In genomic region chr17:49028271-49028670, GRCh38 we compare ENCODE assay signal across 28 cellular contexts. TPM values are rescaled to one million over a fixed set of nuclear protein-coding genes. Genes with fewer than 3 reads are reported as not detected.
"Had no signal": no experiment of that assay in that cellular context is flagged by ENCODE, and none has a peak within 500 bp of the region (broad histone marks: within the 10 kb centered on the region; RNA-seq: fewer than 3 reads in every experiment).

No MANE protein-coding gene starts in this region.

- H3K27ac ChIP-seq: body of pancreas, coronary artery, dorsolateral prefrontal cortex, heart left ventricle, parathyroid adenoma, right atrium auricular region, testis, transverse colon had no signal

- H3K9me3 ChIP-seq: body of pancreas, heart left ventricle, right atrium auricular region, testis, transverse colon had no signal

- DNase-seq: activated CD8-positive, alpha-beta memory T cell treated with anti-CD3 and anti-CD28 coated beads, Interleukin-2, amount 10 ng/mL, durations not matched to agents 7 days and 5 days; activated CD8-positive, alpha-beta T cell treated with anti-CD3 and anti-CD28 coated beads, Interleukin-2, amount 10 ng/mL, durations not matched to agents 7 days and 5 days; activated naive CD4-positive, alpha-beta T cell treated with Interleukin-2 at 50 U/mL for 16 hours; activated T-cell treated with anti-CD3 and anti-CD28 coated beads, Interleukin-2, amount 50 U/mL, for 72 hours; aorta; body of pancreas; dorsolateral prefrontal cortex; effector memory CD4-positive, alpha-beta T cell; foreskin fibroblast; heart left ventricle; naive B cell; stimulated activated CD4-positive, alpha-beta T cell treated with anti-CD3 and anti-CD28 coated beads, Interleukin-2, amount 100 ng/mL, for 48 hours; stimulated activated naive CD8-positive, alpha-beta T cell treated with anti-CD3 and anti-CD28 coated beads, Interleukin-15, Interleukin-2, amounts not matched to agents 100 U/mL and 50 U/mL, for 24 hours; testis; transverse colon had no signal

- H2AFZ ChIP-seq: parathyroid adenoma had no signal

- H3K27me3 ChIP-seq: body of pancreas, right atrium auricular region, testis had no signal

- H3K36me3 ChIP-seq: heart left ventricle, right atrium auricular region, transverse colon had no signal

- ATAC-seq: activated CD8-positive, alpha-beta memory T cell treated with anti-CD3 and anti-CD28 coated beads, Interleukin-2, amount 10 ng/mL, durations not matched to agents 7 days and 5 days; activated CD8-positive, alpha-beta T cell treated with anti-CD3 and anti-CD28 coated beads, Interleukin-2, amount 10 ng/mL, durations not matched to agents 7 days and 5 days; activated T-cell treated with anti-CD3 and anti-CD28 coated beads, Interleukin-2, amount 50 U/mL, for 72 hours; body of pancreas; heart left ventricle; stimulated activated naive CD8-positive, alpha-beta T cell treated with anti-CD3 and anti-CD28 coated beads, Interleukin-15, Interleukin-2, amounts not matched to agents 100 U/mL and 50 U/mL, for 24 hours had no signal

- H3K9ac ChIP-seq: parathyroid adenoma had no signal

- H3K79me2 ChIP-seq: parathyroid adenoma had no signal

- H3K4me3 ChIP-seq: body of pancreas, coronary artery, dorsolateral prefrontal cortex, heart left ventricle, right atrium auricular region, testis, transverse colon had no signal

- H3K4me1 ChIP-seq: body of pancreas, parathyroid adenoma, right atrium auricular region, testis had no signal

RNA-seq across cellular contexts. Expression of gene IGF2BP1, which starts 31.1 kb away (rescaled TPM):
- total RNA-seq: activated CD8-positive, alpha-beta memory T cell treated with anti-CD3 and anti-CD28 coated beads, Interleukin-2, amount 10 ng/mL, durations not matched to agents 7 days and 5 days; activated CD8-positive, alpha-beta T cell treated with anti-CD3 and anti-CD28 coated beads, Interleukin-2, amount 10 ng/mL, durations not matched to agents 7 days and 5 days; body of pancreas; dorsolateral prefrontal cortex; heart left ventricle; lower leg skin; right atrium auricular region had no signal

RNA-seq across cellular contexts. Expression of gene GIP, which starts 59.9 kb away (rescaled TPM):
- total RNA-seq: activated CD8-positive, alpha-beta memory T cell treated with anti-CD3 and anti-CD28 coated beads, Interleukin-2, amount 10 ng/mL, durations not matched to agents 7 days and 5 days; activated CD8-positive, alpha-beta T cell treated with anti-CD3 and anti-CD28 coated beads, Interleukin-2, amount 10 ng/mL, durations not matched to agents 7 days and 5 days; activated T-cell treated with anti-CD3 and anti-CD28 coated beads, Interleukin-2, amount 50 U/mL, for 72 hours; aorta; body of pancreas; cerebellum; dorsolateral prefrontal cortex; heart left ventricle; kidney epithelial cell; lower leg skin; mesothelial cell of epicardium; pulmonary artery endothelial cell; right atrium auricular region; T-helper 1 cell treated with Interleukin-12 subunit alpha and Interleukin-12 subunit beta and Interleukin-4 antibody, amounts not matched to agents 30 ng/mL and 1 ng/mL, for 36 hours; transverse colon; urinary bladder had no signal
- polyA plus RNA-seq: adipose tissue, esophagus, heart left ventricle, neural cell, urinary bladder had no signal
